In the genomic region with DNA sequence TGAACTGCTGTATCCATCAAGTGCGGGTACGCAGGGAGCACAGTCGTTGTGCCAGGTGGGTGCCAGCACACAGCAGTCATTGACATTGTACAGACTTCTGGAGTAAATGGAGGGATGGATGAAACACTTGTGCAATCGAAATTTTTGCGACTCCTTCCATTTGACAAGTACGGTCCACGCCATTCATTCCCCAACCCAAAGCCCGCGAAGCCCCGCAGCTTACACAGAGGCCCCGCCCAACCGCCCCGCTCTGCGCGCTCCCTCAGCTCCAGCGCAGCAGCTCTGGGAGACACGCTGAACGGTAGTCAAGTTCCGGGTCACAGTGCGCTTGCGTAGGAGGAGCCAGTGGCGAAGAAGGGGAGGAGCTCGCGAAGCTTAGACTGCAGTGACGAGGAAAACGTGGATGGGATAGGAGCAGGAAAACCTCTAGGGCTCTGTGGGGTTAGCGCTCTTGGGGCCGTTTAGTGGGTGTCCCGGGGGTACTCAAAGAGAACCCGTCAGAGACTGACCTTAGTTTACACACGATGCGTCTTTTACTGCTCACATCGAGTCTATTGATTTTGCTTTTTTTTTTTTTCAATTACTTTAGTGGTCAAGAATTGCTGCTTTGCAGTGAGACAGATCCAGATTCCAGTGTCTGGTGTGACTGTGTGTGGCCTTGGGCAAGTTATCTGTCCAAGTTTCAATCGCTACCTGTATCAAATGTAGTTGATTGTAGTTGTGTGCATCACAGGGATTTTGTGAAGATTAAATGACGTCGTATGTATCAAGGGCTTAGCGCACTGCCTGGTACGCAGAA, we compare ENCODE assay signal across 1 cellular context.
TF ChIP-seq lines count a peak whose summit lies in the region.

No MANE protein-coding gene starts in this region.

TF ChIP-seq in HepG2, 621 proteins besides CTCF, POLR2A, EP300 and RAD21 (continued from another document and continues in another):
- TF ChIP-seq, protein P1, sequence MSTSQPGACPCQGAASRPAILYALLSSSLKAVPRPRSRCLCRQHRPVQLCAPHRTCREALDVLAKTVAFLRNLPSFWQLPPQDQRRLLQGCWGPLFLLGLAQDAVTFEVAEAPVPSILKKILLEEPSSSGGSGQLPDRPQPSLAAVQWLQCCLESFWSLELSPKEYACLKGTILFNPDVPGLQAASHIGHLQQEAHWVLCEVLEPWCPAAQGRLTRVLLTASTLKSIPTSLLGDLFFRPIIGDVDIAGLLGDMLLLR (CRISPR knock-in tag; IDR thresholded peaks at IDR 0.05): no peak
- TF ChIP-seq KLF16 (CRISPR knock-in tag; IDR thresholded peaks at IDR 0.05) (peak in 1 of 2 experiments; percentile 42; a peak in 1 of 4 replicates), REXO4 (CRISPR knock-in tag; IDR thresholded peaks at IDR 0.05; ENCODE audit: borderline replicate concordance) (no peak), ZMYM4 (CRISPR knock-in tag; IDR thresholded peaks at IDR 0.05) (peak; percentile 97), NPAS2 (CRISPR knock-in tag; IDR thresholded peaks at IDR 0.05; ENCODE audit: borderline replicate concordance) (no peak), SYNCRIP (IDR thresholded peaks at IDR 0.05; ENCODE audit: insufficient read depth, low read depth, low read length) (no peak), SRSF1 (optimal IDR thresholded peaks at IDR 0.05; ENCODE audit: low read depth, low read length) (no peak), ZNF530 (CRISPR knock-in tag; IDR thresholded peaks at IDR 0.05; ENCODE audit: low read depth) (no peak), TMF1 (CRISPR knock-in tag; IDR thresholded peaks at IDR 0.05; ENCODE audit: low read depth) (no peak), RFX3 (CRISPR knock-in tag; IDR thresholded peaks at IDR 0.05) (no peak), ZNF160 (CRISPR knock-in tag; IDR thresholded peaks at IDR 0.05) (no peak), DR1 (CRISPR knock-in tag; IDR thresholded peaks at IDR 0.05) (no peak), MAF1 (CRISPR knock-in tag; IDR thresholded peaks at IDR 0.05; ENCODE audit: borderline replicate concordance) (no peak), ZNF589 (CRISPR knock-in tag; conservative IDR thresholded peaks at IDR 0.05) (no peak), FOXA1 (IDR thresholded peaks at IDR 0.05) (no peak), FOXA1 (CRISPR knock-in tag; IDR thresholded peaks at IDR 0.05) (no peak), SRY (CRISPR knock-in tag; IDR thresholded peaks at IDR 0.05) (no peak), ZNF616 (CRISPR knock-in tag; IDR thresholded peaks at IDR 0.05; ENCODE audit: low read depth) (no peak), SP1 (IDR thresholded peaks at IDR 0.05) (no peak), SP1 (CRISPR knock-in tag; IDR thresholded peaks at IDR 0.05) (peak; percentile 62), ATF1 (CRISPR knock-in tag; IDR thresholded peaks at IDR 0.05) (peak; percentile 25; the same call in 1 of the 2 replicates), PRPF4 (IDR thresholded peaks at IDR 0.05; ENCODE audit: low read depth, low read length, poor library complexity, severe bottlenecking) (no peak), YEATS4 (CRISPR knock-in tag; IDR thresholded peaks at IDR 0.05; ENCODE audit: borderline replicate concordance) (peak; percentile 65; the same call in 1 of the 2 replicates), RORA (CRISPR knock-in tag; IDR thresholded peaks at IDR 0.05) (no peak), ZBTB42 (CRISPR knock-in tag; IDR thresholded peaks at IDR 0.05) (no peak), ZFYVE20 (CRISPR knock-in tag; IDR thresholded peaks at IDR 0.05; ENCODE audit: borderline replicate concordance, low read depth) (no peak), ZNF543 (CRISPR knock-in tag; IDR thresholded peaks at IDR 0.05) (no peak), ATF7 (IDR thresholded peaks at IDR 0.05) (no peak), ATF7 (CRISPR knock-in tag; IDR thresholded peaks at IDR 0.05) (no peak), SALL1 (CRISPR knock-in tag; IDR thresholded peaks at IDR 0.05) (peak; percentile 54; the same call in 1 of the 2 replicates), ZNF605 (CRISPR knock-in tag; IDR thresholded peaks at IDR 0.05) (peak; percentile 87), KAT7 (CRISPR knock-in tag; IDR thresholded peaks at IDR 0.05; ENCODE audit: borderline replicate concordance) (no peak), SMC3 (IDR thresholded peaks at IDR 0.05; ENCODE audit: low read length) (no peak), DPF2 (CRISPR knock-in tag; IDR thresholded peaks at IDR 0.05; ENCODE audit: borderline replicate concordance, low read depth) (no peak), NR2F1 (CRISPR knock-in tag; IDR thresholded peaks at IDR 0.05) (no peak), ZNF10 (CRISPR knock-in tag; IDR thresholded peaks at IDR 0.05; ENCODE audit: borderline replicate concordance, low read depth) (no peak), HNRNPUL1 (IDR thresholded peaks at IDR 0.05; ENCODE audit: low read depth, low read length) (no peak), KDM5A (IDR thresholded peaks at IDR 0.05; ENCODE audit: borderline replicate concordance, low read length) (no peak), ZMYM2 (CRISPR knock-in tag; IDR thresholded peaks at IDR 0.05) (0 out of 2 replicates have a peak, but pooled peaks have one; percentile 35), MTA1 (CRISPR knock-in tag; IDR thresholded peaks at IDR 0.05; ENCODE audit: borderline replicate concordance) (no peak), MBNL3 (CRISPR knock-in tag; conservative IDR thresholded peaks at IDR 0.05) (no peak), ZNF883 (CRISPR knock-in tag; IDR thresholded peaks at IDR 0.05; ENCODE audit: not compliant biosample characterization) (peak; percentile 30), NCOA1 (CRISPR knock-in tag; IDR thresholded peaks at IDR 0.05) (0 out of 2 replicates have a peak, but pooled peaks have one; percentile 87), ZNF34 (CRISPR knock-in tag; IDR thresholded peaks at IDR 0.05; ENCODE audit: borderline replicate concordance) (no peak), JARID2 (CRISPR knock-in tag; IDR thresholded peaks at IDR 0.05; ENCODE audit: insufficient replicate concordance) (no peak)
- TF ChIP-seq, protein P2, sequence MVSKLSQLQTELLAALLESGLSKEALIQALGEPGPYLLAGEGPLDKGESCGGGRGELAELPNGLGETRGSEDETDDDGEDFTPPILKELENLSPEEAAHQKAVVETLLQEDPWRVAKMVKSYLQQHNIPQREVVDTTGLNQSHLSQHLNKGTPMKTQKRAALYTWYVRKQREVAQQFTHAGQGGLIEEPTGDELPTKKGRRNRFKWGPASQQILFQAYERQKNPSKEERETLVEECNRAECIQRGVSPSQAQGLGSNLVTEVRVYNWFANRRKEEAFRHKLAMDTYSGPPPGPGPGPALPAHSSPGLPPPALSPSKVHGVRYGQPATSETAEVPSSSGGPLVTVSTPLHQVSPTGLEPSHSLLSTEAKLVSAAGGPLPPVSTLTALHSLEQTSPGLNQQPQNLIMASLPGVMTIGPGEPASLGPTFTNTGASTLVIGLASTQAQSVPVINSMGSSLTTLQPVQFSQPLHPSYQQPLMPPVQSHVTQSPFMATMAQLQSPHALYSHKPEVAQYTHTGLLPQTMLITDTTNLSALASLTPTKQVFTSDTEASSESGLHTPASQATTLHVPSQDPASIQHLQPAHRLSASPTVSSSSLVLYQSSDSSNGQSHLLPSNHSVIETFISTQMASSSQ (IDR thresholded peaks at IDR 0.05; ENCODE audit: low read depth): no peak
- TF ChIP-seq, protein P2 (CRISPR knock-in tag; IDR thresholded peaks at IDR 0.05; ENCODE audit: borderline replicate concordance): no peak
- TF ChIP-seq, protein P3, sequence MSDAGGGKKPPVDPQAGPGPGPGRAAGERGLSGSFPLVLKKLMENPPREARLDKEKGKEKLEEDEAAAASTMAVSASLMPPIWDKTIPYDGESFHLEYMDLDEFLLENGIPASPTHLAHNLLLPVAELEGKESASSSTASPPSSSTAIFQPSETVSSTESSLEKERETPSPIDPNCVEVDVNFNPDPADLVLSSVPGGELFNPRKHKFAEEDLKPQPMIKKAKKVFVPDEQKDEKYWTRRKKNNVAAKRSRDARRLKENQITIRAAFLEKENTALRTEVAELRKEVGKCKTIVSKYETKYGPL (CRISPR knock-in tag; IDR thresholded peaks at IDR 0.05): no peak
- TF ChIP-seq, protein P4, sequence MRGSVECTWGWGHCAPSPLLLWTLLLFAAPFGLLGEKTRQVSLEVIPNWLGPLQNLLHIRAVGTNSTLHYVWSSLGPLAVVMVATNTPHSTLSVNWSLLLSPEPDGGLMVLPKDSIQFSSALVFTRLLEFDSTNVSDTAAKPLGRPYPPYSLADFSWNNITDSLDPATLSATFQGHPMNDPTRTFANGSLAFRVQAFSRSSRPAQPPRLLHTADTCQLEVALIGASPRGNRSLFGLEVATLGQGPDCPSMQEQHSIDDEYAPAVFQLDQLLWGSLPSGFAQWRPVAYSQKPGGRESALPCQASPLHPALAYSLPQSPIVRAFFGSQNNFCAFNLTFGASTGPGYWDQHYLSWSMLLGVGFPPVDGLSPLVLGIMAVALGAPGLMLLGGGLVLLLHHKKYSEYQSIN (CRISPR knock-in tag; IDR thresholded peaks at IDR 0.05; ENCODE audit: borderline replicate concordance): no peak
- TF ChIP-seq, protein P5, sequence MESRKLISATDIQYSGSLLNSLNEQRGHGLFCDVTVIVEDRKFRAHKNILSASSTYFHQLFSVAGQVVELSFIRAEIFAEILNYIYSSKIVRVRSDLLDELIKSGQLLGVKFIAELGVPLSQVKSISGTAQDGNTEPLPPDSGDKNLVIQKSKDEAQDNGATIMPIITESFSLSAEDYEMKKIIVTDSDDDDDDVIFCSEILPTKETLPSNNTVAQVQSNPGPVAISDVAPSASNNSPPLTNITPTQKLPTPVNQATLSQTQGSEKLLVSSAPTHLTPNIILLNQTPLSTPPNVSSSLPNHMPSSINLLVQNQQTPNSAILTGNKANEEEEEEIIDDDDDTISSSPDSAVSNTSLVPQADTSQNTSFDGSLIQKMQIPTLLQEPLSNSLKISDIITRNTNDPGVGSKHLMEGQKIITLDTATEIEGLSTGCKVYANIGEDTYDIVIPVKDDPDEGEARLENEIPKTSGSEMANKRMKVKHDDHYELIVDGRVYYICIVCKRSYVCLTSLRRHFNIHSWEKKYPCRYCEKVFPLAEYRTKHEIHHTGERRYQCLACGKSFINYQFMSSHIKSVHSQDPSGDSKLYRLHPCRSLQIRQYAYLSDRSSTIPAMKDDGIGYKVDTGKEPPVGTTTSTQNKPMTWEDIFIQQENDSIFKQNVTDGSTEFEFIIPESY (CRISPR knock-in tag; IDR thresholded peaks at IDR 0.05): no peak; the same call in 1 of the 2 replicates
- TF ChIP-seq, protein P6, sequence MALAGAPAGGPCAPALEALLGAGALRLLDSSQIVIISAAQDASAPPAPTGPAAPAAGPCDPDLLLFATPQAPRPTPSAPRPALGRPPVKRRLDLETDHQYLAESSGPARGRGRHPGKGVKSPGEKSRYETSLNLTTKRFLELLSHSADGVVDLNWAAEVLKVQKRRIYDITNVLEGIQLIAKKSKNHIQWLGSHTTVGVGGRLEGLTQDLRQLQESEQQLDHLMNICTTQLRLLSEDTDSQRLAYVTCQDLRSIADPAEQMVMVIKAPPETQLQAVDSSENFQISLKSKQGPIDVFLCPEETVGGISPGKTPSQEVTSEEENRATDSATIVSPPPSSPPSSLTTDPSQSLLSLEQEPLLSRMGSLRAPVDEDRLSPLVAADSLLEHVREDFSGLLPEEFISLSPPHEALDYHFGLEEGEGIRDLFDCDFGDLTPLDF (CRISPR knock-in tag; IDR thresholded peaks at IDR 0.05): peak; percentile 51; the same call in 1 of the 2 replicates
- TF ChIP-seq, protein P7, sequence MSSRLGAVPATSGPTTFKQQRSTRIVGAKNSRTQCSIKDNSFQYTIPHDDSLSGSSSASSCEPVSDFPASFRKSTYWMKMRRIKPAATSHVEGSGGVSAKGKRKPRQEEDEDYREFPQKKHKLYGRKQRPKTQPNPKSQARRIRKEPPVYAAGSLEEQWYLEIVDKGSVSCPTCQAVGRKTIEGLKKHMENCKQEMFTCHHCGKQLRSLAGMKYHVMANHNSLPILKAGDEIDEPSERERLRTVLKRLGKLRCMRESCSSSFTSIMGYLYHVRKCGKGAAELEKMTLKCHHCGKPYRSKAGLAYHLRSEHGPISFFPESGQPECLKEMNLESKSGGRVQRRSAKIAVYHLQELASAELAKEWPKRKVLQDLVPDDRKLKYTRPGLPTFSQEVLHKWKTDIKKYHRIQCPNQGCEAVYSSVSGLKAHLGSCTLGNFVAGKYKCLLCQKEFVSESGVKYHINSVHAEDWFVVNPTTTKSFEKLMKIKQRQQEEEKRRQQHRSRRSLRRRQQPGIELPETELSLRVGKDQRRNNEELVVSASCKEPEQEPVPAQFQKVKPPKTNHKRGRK (CRISPR knock-in tag; IDR thresholded peaks at IDR 0.05): no peak
- TF ChIP-seq, protein P8, sequence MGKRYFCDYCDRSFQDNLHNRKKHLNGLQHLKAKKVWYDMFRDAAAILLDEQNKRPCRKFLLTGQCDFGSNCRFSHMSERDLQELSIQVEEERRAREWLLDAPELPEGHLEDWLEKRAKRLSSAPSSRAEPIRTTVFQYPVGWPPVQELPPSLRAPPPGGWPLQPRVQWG (CRISPR knock-in tag; IDR thresholded peaks at IDR 0.05; ENCODE audit: borderline replicate concordance, low read depth): no peak
- TF ChIP-seq, protein P9, sequence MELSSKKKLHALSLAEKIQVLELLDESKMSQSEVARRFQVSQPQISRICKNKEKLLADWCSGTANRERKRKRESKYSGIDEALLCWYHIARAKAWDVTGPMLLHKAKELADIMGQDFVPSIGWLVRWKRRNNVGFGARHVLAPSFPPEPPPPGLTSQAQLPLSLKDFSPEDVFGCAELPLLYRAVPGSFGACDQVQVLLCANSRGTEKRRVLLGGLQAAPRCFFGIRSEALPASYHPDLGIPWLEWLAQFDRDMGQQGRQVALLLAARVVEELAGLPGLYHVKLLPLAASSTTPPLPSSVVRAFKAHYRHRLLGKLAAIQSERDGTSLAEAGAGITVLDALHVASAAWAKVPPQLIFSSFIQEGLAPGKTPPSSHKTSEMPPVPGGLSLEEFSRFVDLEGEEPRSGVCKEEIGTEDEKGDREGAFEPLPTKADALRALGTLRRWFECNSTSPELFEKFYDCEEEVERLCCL (CRISPR knock-in tag; IDR thresholded peaks at IDR 0.05; ENCODE audit: borderline replicate concordance): no peak
- TF ChIP-seq, protein P10, sequence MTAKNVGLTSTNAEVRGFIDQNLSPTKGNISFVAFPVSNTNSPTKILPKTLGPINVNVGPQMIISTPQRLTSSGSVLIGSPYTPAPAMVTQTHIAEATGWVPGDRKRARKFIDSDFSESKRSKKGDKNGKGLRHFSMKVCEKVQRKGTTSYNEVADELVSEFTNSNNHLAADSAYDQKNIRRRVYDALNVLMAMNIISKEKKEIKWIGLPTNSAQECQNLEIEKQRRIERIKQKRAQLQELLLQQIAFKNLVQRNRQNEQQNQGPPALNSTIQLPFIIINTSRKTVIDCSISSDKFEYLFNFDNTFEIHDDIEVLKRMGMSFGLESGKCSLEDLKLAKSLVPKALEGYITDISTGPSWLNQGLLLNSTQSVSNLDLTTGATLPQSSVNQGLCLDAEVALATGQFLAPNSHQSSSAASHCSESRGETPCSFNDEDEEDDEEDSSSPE (CRISPR knock-in tag; IDR thresholded peaks at IDR 0.05): peak; percentile 77
